In the genomic region with DNA sequence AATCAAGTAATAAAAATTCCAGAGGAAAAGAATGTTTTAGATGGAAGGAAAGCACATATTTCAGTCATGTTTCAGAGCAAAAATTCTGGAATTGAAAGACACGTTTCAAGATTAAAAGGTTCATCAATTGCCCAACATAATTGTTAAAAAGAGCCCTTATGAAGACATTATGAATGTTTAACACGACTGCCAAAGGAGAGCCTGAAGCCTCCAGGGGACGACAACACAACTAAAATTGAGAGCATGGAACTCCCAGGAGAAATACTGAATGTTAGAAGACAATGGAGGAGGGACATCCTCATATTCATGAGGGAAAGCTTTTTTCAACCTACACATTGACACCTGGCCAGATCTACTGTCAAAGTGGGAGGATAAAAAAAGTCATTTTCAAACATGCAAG, we compare ENCODE assay signal across 9 cellular contexts. TPM values are rescaled to one million over a fixed set of nuclear protein-coding genes. Genes with fewer than 3 reads are reported as not detected.
DNase-seq lines count a peak whose midpoint lies in the region; ATAC-seq and TF ChIP-seq lines count a peak whose summit lies in the region.
"Had no signal": no experiment of that assay in that cellular context is flagged by ENCODE, and none has a peak within 500 bp of the region (broad histone marks: within the 10 kb centered on the region; RNA-seq: fewer than 3 reads in every experiment).

No MANE protein-coding gene starts in this region.

- no peak overlapping the region for H3K4me2 ChIP-seq in GM23338

- H3K27ac Mint-ChIP-seq in CD14-positive monocyte (no peak overlapping the region), GM23338 (no peak overlapping the region)

- 25% methylated on average over 3 of the region's 3 CpGs for WGBS in liver

- H3K4me1 Mint-ChIP-seq in CD14-positive monocyte (no peaks in the 10 kb centered on the region), GM23338 (no peaks in the 10 kb centered on the region)

- no peaks in the 10 kb centered on the region for H3K9me3 Mint-ChIP-seq in CD14-positive monocyte
- H3K9me3 Mint-ChIP-seq in GM23338: peaks cover 83% of the 10 kb centered on the region

- H3K9me2 ChIP-seq in GM23338 (ENCODE audit: insufficient read depth): no peaks in the 10 kb centered on the region

- H3K36me3 ChIP-seq in GM23338 (ENCODE audit: insufficient read depth) (no peaks in the 10 kb centered on the region), RWPE2 (ENCODE audit: low read depth) (no peaks in the 10 kb centered on the region), ascending aorta (no peaks in the 10 kb centered on the region), liver (ENCODE audit: control insufficient read depth in 4 of 4, insufficient read depth in 3 of 4, low read depth in 1 of 4, low read length in 3 of 4) (no peaks in the 10 kb centered on the region)

- no peak overlapping the region for H3K4me3 Mint-ChIP-seq in CD14-positive monocyte
- no peak overlapping the region for H3K4me3 Mint-ChIP-seq in GM23338

- peak; percentile 36 to 78 for TF ChIP-seq RAD21 in liver (IDR thresholded peaks at IDR 0.05)

- H3K27ac ChIP-seq in GM23338 (ENCODE audit: low read depth) (no peak overlapping the region), RWPE2 (ENCODE audit: poor library complexity, severe bottlenecking) (no peak overlapping the region), ascending aorta (no peak overlapping the region), liver (ENCODE audit: low read depth in 1 of 2, low read length in 2 of 2) (no peak overlapping the region)

- no peak for ATAC-seq in GM23338
- ATAC-seq in RWPE2 (ENCODE audit: low read depth): no peak
- ATAC-seq in stimulated activated naive CD8-positive, alpha-beta T cell treated with anti-CD3 and anti-CD28 coated beads, Interleukin-15, Interleukin-2, amounts not matched to agents 100 U/mL and 50 U/mL, for 24 hours: no peak
- no peak for ATAC-seq in GM18505 (IDR thresholded peaks at IDR 0.05; ENCODE audit: unreplicated experiment)
- ATAC-seq in HG03342 (IDR thresholded peaks at IDR 0.05; ENCODE audit: unreplicated experiment): no peak

- no peak overlapping the region for H3K9ac ChIP-seq in liver (ENCODE audit: low read depth in 1 of 2, low read length in 2 of 2)

- intact Hi-C loops in CD14-positive monocyte (cut with micrococcal nuclease): no loop called here
- intact Hi-C loops in ascending aorta (cut with DNase I): no loop called here

- no peaks in the 10 kb centered on the region for H3K4me1 ChIP-seq in GM23338 (ENCODE audit: insufficient read depth)
- H3K4me1 ChIP-seq in RWPE2 (ENCODE audit: insufficient read depth, poor library complexity, severe bottlenecking): no peaks in the 10 kb centered on the region
- no peaks in the 10 kb centered on the region for H3K4me1 ChIP-seq in ascending aorta
- no peaks in the 10 kb centered on the region for H3K4me1 ChIP-seq in liver (ENCODE audit: control insufficient read depth in 4 of 4, insufficient read depth in 4 of 4, low read length in 3 of 4)

- H3K27me3 ChIP-seq in GM23338 (ENCODE audit: insufficient read depth) (no peaks in the 10 kb centered on the region), RWPE2 (ENCODE audit: insufficient read depth, poor library complexity, severe bottlenecking) (no peaks in the 10 kb centered on the region), ascending aorta (no peaks in the 10 kb centered on the region), liver (ENCODE audit: control insufficient read depth in 4 of 4, insufficient read depth in 4 of 4, low read length in 3 of 4) (no peaks in the 10 kb centered on the region)

- H3K27me3 Mint-ChIP-seq in CD14-positive monocyte (ENCODE audit: low read depth in 3 of 3) (peaks cover 0 to 4% (median 0%) of the 10 kb centered on the region in 3 donors), GM23338 (ENCODE audit: insufficient read depth, low read depth, poor library complexity) (no peaks in the 10 kb centered on the region)

- no peaks in the 10 kb centered on the region for H3K79me2 ChIP-seq in GM23338 (replicated peaks; ENCODE audit: insufficient read depth)

- no peaks in the 10 kb centered on the region for H3K9me3 ChIP-seq in RWPE2 (ENCODE audit: severe bottlenecking)
- H3K9me3 ChIP-seq in ascending aorta: no peaks in the 10 kb centered on the region
- H3K9me3 ChIP-seq in liver (ENCODE audit: control insufficient read depth in 4 of 4, low read length in 3 of 4): no peaks in the 10 kb centered on the region

- no peaks in the 10 kb centered on the region for H4K20me1 ChIP-seq in GM23338 (replicated peaks; ENCODE audit: insufficient read depth)

- no peaks in the 10 kb centered on the region for H3F3A ChIP-seq in GM23338 (replicated peaks; ENCODE audit: low read depth)

- TF ChIP-seq CTCF in CD14-positive monocyte (IDR thresholded peaks at IDR 0.05) (peak; percentile 66), GM23338 (conservative IDR thresholded peaks at IDR 0.05; ENCODE audit: low read depth in 2 of 2) (peak; percentile 39 to 44), RWPE2 (IDR thresholded peaks at IDR 0.05; ENCODE audit: poor library complexity, severe bottlenecking) (peak; percentile 40), ascending aorta (IDR thresholded peaks at IDR 0.05) (peak in 2 of 3 experiments; percentile 14 to 38), liver (IDR thresholded peaks at IDR 0.05; ENCODE audit: low read depth, low read length, missing input control) (peak; percentile 33)

- DNase-seq in CD14-positive monocyte (ENCODE audit: low spot score): no peak
- peak; percentile 11 for DNase-seq in GM23338 (ENCODE audit: low spot score)
- DNase-seq in RWPE2 (ENCODE audit: low spot score): no peak
- no peak for DNase-seq in ascending aorta (ENCODE audit: low spot score in 2 of 2)
- DNase-seq in stimulated activated naive CD8-positive, alpha-beta T cell treated with anti-CD3 and anti-CD28 coated beads, Interleukin-15, Interleukin-2, amounts not matched to agents 100 U/mL and 50 U/mL, for 24 hours: peak; percentile 74

- H3K4me3 ChIP-seq in GM23338 (no peak overlapping the region), RWPE2 (ENCODE audit: severe bottlenecking) (no peak overlapping the region), ascending aorta (no peak overlapping the region), liver (ENCODE audit: low read depth in 1 of 3, low read length in 3 of 3) (no peak overlapping the region)

- no peak for TF ChIP-seq POLR2A in GM18505 (IDR thresholded peaks at IDR 0.05; ENCODE audit: borderline replicate concordance, extremely low read depth, insufficient read depth, insufficient read length)

- H2AFZ ChIP-seq in GM23338: no peak overlapping the region

- H3K36me3 Mint-ChIP-seq in CD14-positive monocyte (no peaks in the 10 kb centered on the region), GM23338 (ENCODE audit: low read depth) (peaks cover 23% of the 10 kb centered on the region)

TF ChIP-seq in liver, 16 proteins besides CTCF, POLR2A, EP300 and RAD21 (continues in another document):
- TF ChIP-seq RXRA (IDR thresholded peaks at IDR 0.05) (no peak), EGR1 (IDR thresholded peaks at IDR 0.05; ENCODE audit: low read depth in 2 of 2) (no peak), FOXA2 (IDR thresholded peaks at IDR 0.05) (no peak)
- TF ChIP-seq, protein P1, sequence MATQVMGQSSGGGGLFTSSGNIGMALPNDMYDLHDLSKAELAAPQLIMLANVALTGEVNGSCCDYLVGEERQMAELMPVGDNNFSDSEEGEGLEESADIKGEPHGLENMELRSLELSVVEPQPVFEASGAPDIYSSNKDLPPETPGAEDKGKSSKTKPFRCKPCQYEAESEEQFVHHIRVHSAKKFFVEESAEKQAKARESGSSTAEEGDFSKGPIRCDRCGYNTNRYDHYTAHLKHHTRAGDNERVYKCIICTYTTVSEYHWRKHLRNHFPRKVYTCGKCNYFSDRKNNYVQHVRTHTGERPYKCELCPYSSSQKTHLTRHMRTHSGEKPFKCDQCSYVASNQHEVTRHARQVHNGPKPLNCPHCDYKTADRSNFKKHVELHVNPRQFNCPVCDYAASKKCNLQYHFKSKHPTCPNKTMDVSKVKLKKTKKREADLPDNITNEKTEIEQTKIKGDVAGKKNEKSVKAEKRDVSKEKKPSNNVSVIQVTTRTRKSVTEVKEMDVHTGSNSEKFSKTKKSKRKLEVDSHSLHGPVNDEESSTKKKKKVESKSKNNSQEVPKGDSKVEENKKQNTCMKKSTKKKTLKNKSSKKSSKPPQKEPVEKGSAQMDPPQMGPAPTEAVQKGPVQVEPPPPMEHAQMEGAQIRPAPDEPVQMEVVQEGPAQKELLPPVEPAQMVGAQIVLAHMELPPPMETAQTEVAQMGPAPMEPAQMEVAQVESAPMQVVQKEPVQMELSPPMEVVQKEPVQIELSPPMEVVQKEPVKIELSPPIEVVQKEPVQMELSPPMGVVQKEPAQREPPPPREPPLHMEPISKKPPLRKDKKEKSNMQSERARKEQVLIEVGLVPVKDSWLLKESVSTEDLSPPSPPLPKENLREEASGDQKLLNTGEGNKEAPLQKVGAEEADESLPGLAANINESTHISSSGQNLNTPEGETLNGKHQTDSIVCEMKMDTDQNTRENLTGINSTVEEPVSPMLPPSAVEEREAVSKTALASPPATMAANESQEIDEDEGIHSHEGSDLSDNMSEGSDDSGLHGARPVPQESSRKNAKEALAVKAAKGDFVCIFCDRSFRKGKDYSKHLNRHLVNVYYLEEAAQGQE (IDR thresholded peaks at IDR 0.05): no peak
- TF ChIP-seq, protein P2, sequence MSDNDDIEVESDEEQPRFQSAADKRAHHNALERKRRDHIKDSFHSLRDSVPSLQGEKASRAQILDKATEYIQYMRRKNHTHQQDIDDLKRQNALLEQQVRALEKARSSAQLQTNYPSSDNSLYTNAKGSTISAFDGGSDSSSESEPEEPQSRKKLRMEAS (IDR thresholded peaks at IDR 0.05): no peak

RNA-seq across cellular contexts. Expression of a gene that starts 16.0 kb away (rescaled TPM):
- polyA plus RNA-seq in CD14-positive monocyte (not detected), GM23338 (2016; fragmentation: Nextera tagmentation; extraction: Ambion mirVana) (not detected in 2 replicates), liver (not detected)
- total RNA-seq in GM23338 (2014; rRNA removed; shearing (Covaris generic)): not detected in 2 replicates
- total RNA-seq in ascending aorta (2.8 TPM), liver (not detected)
- polyA plus RNA-seq: esophagus had no signal

RNA-seq across cellular contexts. Expression of a gene that starts 21.4 kb away (rescaled TPM):
- polyA plus RNA-seq in CD14-positive monocyte (not detected), GM23338 (2016; fragmentation: Nextera tagmentation; extraction: Ambion mirVana) (not detected in 2 replicates), liver (not detected)
- total RNA-seq in GM23338 (2014; rRNA removed; shearing (Covaris generic)): not detected in 2 replicates
- total RNA-seq in ascending aorta (not detected), liver (not detected)
- polyA plus RNA-seq: esophagus had no signal

RNA-seq across cellular contexts. Expression of a gene that starts 26.2 kb away (rescaled TPM):
- polyA plus RNA-seq in CD14-positive monocyte: not detected
- total RNA-seq in GM23338 (2014; rRNA removed; shearing (Covaris generic)): not detected in 2 replicates
- polyA plus RNA-seq in GM23338 (2016; fragmentation: Nextera tagmentation; extraction: Ambion mirVana): not detected in 2 replicates
- not detected for total RNA-seq in ascending aorta
- not detected for total RNA-seq in liver
- not detected for polyA plus RNA-seq in liver
- polyA plus RNA-seq: esophagus had no signal

RNA-seq across cellular contexts. Expression of a gene that starts 36.5 kb away (rescaled TPM):
- polyA plus RNA-seq in CD14-positive monocyte: not detected
- total RNA-seq in GM23338 (2014; rRNA removed; shearing (Covaris generic)): not detected in 2 replicates
- polyA plus RNA-seq in GM23338 (2016; fragmentation: Nextera tagmentation; extraction: Ambion mirVana): not detected in 2 replicates
- not detected for total RNA-seq in ascending aorta
- total RNA-seq in liver: not detected
- not detected for polyA plus RNA-seq in liver
- polyA plus RNA-seq: esophagus had no signal

RNA-seq across cellular contexts. Expression of a gene that starts 44.3 kb away (rescaled TPM):
- polyA plus RNA-seq in CD14-positive monocyte: not detected
- not detected in 2 replicates for total RNA-seq in GM23338 (2014; rRNA removed; shearing (Covaris generic))
- polyA plus RNA-seq in GM23338 (2016; fragmentation: Nextera tagmentation; extraction: Ambion mirVana): not detected in 2 replicates
- total RNA-seq in ascending aorta: not detected
- not detected for total RNA-seq in liver
- polyA plus RNA-seq in liver: not detected
- polyA plus RNA-seq: esophagus had no signal

Comparison
In these comparisons a context has a peak if more than half of its experiments do, and no peak if none do; other contexts are left out.
1. DNase-seq: peak in GM23338 (single experiment) and stimulated activated naive CD8-positive, alpha-beta T cell treated with anti-CD3 and anti-CD28 coated beads, Interleukin-15, Interleukin-2, amounts not matched to agents 100 U/mL and 50 U/mL, for 24 hours (single experiment); none in CD14-positive monocyte (single experiment), RWPE2 (single experiment) and ascending aorta (0 of 2).
2. Peak in every context shown above with its lines, with median percentiles within 50 percentile points of each other: CTCF ChIP-seq.